30 cellular contexts compared by ENCODE assay signal in genomic region chr7:111003883-111004282, GRCh38.
"Had no signal": no experiment of that assay in that cellular context is flagged by ENCODE, and none has a peak within 500 bp of the region (broad histone marks: within the 10 kb centered on the region; RNA-seq: fewer than 3 reads in every experiment).

No MANE protein-coding gene starts in this region.

- H3K27me3 ChIP-seq: brain microvascular endothelial cell, Peyer's patch, SJSA1 had no signal

- ATAC-seq: activated CD8-positive, alpha-beta memory T cell treated with anti-CD3 and anti-CD28 coated beads, Interleukin-2, amount 10 ng/mL, durations not matched to agents 7 days and 5 days; WTC11 had no signal

- H3K36me3 ChIP-seq: brain microvascular endothelial cell, Peyer's patch, SJSA1 had no signal

- H3K9me3 ChIP-seq: Peyer's patch, SJSA1, SK-N-SH had no signal

- H3K9me2 ChIP-seq: SK-N-SH had no signal

- DNase-seq: activated CD4-positive, alpha-beta T cell treated with anti-CD3 and anti-CD28 coated beads for 1 hour; activated CD4-positive, alpha-beta T cell treated with anti-CD3 and anti-CD28 coated beads, Interleukin-2, amount 10 ng/mL, durations not matched to agents 7 days and 5 days; activated CD4-positive, alpha-beta T cell treated with anti-CD3 and anti-CD28 coated beads, Interleukin-2, amount 50 U/mL, for 48 hours; activated CD8-positive, alpha-beta memory T cell treated with anti-CD3 and anti-CD28 coated beads for 24 hours; activated CD8-positive, alpha-beta memory T cell treated with anti-CD3 and anti-CD28 coated beads, Interleukin-2, amount 10 ng/mL, durations not matched to agents 7 days and 5 days; activated CD8-positive, alpha-beta memory T cell treated with anti-CD3 and anti-CD28 coated beads, Interleukin-2, amount 50 U/mL, for 48 hours; activated effector memory CD4-positive, alpha-beta T cell treated with anti-CD3 and anti-CD28 coated beads, Interleukin-2, amount 50 U/mL, for 16 hours; activated naive CD4-positive, alpha-beta T cell; amniotic stem cell; aorta; brain microvascular endothelial cell; central memory CD4-positive, alpha-beta T cell; MM.1S; MV-4-11; NCI-H1092; NCI-H1436 treated with DMSO at 0.1 percent for 48 hours; NCI-H1694 treated with DMSO at 0.1 percent for 48 hours; NCI-H2029; NCI-H345; NCI-H524 treated with DMSO at 0.1 percent for 48 hours; Peyer's patch; RPMI8226; SHP77 treated with DMSO at 0.1 percent for 48 hours; SK-N-SH had no signal

- H3K4me3 Mint-ChIP-seq: activated CD4-positive, alpha-beta T cell treated with anti-CD3 and anti-CD28 coated beads, Interleukin-2, amount 10 ng/mL, durations not matched to agents 7 days and 5 days; activated CD8-positive, alpha-beta memory T cell treated with anti-CD3 and anti-CD28 coated beads, Interleukin-2, amount 10 ng/mL, durations not matched to agents 7 days and 5 days; activated naive CD4-positive, alpha-beta T cell treated with anti-CD3 and anti-CD28 coated beads, Interleukin-2, amount 50 U/mL, for 24 hours; T-helper 1 cell treated with Interleukin-12 subunit alpha and Interleukin-12 subunit beta and Interleukin-4 antibody, amounts not matched to agents 30 μg/mL and 1 μg/mL, for 36 hours; T-helper 2 cell treated with Interferon-gamma antibody and Interleukin-4, amounts not matched to agents 5 μg/mL and 100 μg/mL, for 36 hours; WTC11 had no signal

- H3K27ac Mint-ChIP-seq: activated CD4-positive, alpha-beta T cell treated with anti-CD3 and anti-CD28 coated beads, Interleukin-2, amount 10 ng/mL, durations not matched to agents 7 days and 5 days; activated CD8-positive, alpha-beta memory T cell treated with anti-CD3 and anti-CD28 coated beads, Interleukin-2, amount 10 ng/mL, durations not matched to agents 7 days and 5 days; activated naive CD4-positive, alpha-beta T cell treated with anti-CD3 and anti-CD28 coated beads, Interleukin-2, amount 50 U/mL, for 24 hours; T-helper 1 cell treated with Interleukin-12 subunit alpha and Interleukin-12 subunit beta and Interleukin-4 antibody, amounts not matched to agents 30 μg/mL and 1 μg/mL, for 36 hours; T-helper 2 cell treated with Interferon-gamma antibody and Interleukin-4, amounts not matched to agents 5 μg/mL and 100 μg/mL, for 36 hours; WTC11 had no signal

- H3K4me3 ChIP-seq: Peyer's patch, SJSA1 had no signal

- H3K4me2 ChIP-seq: KMS-11, SK-N-SH had no signal

- H3K36me3 Mint-ChIP-seq: WTC11 had no signal

- H3K27ac ChIP-seq: brain microvascular endothelial cell, KMS-11, Peyer's patch, SJSA1 had no signal

- H3K9me3 Mint-ChIP-seq: T-helper 2 cell treated with Interferon-gamma antibody and Interleukin-4, amounts not matched to agents 5 μg/mL and 100 μg/mL, for 36 hours; WTC11 had no signal

- H3K27me3 Mint-ChIP-seq: activated CD4-positive, alpha-beta T cell treated with anti-CD3 and anti-CD28 coated beads, Interleukin-2, amount 10 ng/mL, durations not matched to agents 7 days and 5 days; activated CD8-positive, alpha-beta memory T cell treated with anti-CD3 and anti-CD28 coated beads, Interleukin-2, amount 10 ng/mL, durations not matched to agents 7 days and 5 days; activated naive CD4-positive, alpha-beta T cell treated with anti-CD3 and anti-CD28 coated beads, Interleukin-2, amount 50 U/mL, for 24 hours had no signal

- H3K4me1 ChIP-seq: Peyer's patch, SJSA1 had no signal
